In genomic region chr19:54029930-54030490, GRCh38 we compare ENCODE assay signal across 1 cellular context.
TF ChIP-seq lines count a peak whose summit lies in the region.

No MANE protein-coding gene starts in this region.

TF ChIP-seq in endothelial cell of umbilical vein, 7 proteins besides CTCF, POLR2A, EP300 and RAD21 (continued from another document):
- TF ChIP-seq FOS (IDR thresholded peaks at IDR 0.05; ENCODE audit: borderline replicate concordance, insufficient read depth, low read length) (no peak), POLR2AphosphoS5 (IDR thresholded peaks at IDR 0.05; ENCODE audit: insufficient read depth, low read depth, low read length) (no peak), GATA2 (IDR thresholded peaks at IDR 0.05; ENCODE audit: insufficient read depth, insufficient read length, low read depth, low read length) (no peak), JUN (IDR thresholded peaks at IDR 0.05; ENCODE audit: borderline replicate concordance, insufficient read depth, insufficient read length, low read depth) (no peak), MYC (IDR thresholded peaks at IDR 0.05; ENCODE audit: low read depth, low read length) (no peak), EZH2 (IDR thresholded peaks at IDR 0.05; ENCODE audit: borderline replicate concordance, low read depth, low read length, severe bottlenecking) (no peak)
